1 cellular context compared by ENCODE assay signal in the genomic region with DNA sequence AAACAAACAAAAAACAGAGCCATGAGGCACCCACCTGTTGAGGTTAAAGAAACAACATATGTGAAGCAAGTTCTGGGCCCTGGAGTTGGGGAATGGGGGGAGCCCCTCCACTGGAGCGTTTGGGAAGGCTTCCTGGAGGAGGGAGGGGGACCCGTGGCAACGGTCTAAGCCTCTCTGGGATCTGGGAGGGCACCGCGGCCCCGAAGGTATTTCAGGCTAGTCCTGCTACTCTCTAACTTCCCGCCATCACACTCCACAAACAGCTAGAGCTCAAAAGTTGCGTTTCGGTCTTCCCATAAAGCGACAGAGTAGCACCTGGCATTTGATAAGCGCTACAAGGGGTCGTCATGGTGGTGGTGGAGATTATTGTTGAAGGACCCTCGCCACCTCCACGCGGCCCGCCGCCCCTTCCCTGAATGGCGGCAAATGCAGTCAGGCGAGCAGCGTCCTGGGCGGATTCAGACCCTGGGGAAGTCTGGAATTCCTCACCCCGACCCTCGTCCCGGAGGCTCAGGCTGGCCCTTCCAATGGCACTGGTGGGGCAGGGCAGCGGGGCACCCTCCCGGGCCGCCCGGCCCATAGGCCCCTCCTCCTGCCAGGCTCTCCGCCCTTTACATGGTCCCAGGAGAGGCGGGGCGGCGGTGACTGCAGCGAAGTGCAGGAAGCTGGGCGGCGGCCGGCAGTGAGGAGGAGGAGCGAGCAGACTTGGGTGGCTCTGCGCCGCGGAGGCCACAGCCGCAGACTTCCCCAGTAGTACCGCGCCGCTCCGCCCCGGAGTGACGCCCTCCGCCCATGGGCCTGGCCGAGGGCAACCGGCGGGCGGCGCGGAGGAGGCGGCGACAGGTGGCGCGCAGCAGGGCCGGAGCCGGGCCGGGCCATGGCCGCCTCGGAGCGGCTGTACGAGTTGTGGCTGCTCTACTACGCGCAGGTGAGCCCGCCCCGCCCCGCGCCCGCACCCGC.
TF ChIP-seq lines count a peak whose summit lies in the region.

A gene with protein sequence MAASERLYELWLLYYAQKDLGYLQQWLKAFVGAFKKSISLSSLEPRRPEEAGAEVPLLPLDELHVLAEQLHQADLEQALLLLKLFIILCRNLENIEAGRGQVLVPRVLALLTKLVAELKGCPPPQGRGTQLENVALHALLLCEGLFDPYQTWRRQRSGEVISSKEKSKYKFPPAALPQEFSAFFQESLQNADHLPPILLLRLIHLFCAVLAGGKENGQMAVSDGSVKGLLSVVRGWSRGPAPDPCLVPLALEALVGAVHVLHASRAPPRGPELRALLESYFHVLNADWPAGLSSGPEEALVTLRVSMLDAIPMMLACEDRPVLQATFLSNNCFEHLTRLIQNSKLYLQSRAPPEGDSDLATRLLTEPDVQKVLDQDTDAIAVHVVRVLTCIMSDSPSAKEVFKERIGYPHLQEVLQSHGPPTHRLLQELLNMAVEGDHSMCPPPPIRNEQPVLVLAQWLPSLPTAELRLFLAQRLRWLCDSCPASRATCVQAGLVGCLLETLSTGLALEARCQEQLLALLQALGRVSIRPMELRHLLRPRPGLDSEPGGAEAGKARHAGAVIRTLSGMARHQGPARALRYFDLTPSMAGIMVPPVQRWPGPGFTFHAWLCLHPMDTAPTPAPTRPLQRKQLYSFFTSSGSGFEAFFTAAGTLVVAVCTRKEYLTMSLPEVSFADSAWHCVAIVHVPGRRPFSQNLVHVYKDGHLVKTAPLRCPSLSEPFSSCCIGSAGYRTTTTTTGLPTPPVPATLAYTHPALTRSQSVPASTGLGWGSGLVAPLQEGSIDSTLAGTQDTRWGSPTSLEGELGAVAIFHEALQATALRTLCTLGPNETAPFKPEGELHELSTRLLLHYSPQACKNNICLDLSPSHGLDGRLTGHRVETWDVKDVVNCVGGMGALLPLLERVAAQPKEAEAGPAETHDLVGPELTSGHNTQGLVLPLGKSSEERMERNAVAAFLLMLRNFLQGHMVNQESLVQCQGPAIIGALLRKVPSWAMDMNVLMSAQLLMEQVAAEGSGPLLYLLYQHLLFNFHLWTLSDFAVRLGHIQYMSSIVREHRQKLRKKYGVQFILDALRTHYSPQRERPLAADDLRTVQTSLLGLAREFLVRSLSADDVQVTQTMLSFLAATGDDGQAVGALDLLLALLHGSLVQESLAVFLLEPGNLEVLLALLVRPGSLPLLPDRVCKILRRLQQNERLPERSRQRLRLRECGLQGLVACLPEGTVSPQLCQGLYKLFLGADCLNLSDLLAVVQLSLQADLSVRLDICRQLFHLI (N-terminal part only) (plus strand): TSS at position 682 of the 960 bp plus-strand sequence. CDS start 196 bp downstream, at position 878.

TF ChIP-seq in HepG2, 621 proteins besides CTCF, POLR2A, EP300 and RAD21 (continued from another document and continues in another):
- peak; percentile 53 for TF ChIP-seq NCOA2 (CRISPR knock-in tag; IDR thresholded peaks at IDR 0.05)
- no peak for TF ChIP-seq SATB2 (CRISPR knock-in tag; IDR thresholded peaks at IDR 0.05)
- no peak for TF ChIP-seq PCBP2 (optimal IDR thresholded peaks at IDR 0.05; ENCODE audit: low read depth, low read length, poor library complexity, severe bottlenecking)
- TF ChIP-seq, protein P1, sequence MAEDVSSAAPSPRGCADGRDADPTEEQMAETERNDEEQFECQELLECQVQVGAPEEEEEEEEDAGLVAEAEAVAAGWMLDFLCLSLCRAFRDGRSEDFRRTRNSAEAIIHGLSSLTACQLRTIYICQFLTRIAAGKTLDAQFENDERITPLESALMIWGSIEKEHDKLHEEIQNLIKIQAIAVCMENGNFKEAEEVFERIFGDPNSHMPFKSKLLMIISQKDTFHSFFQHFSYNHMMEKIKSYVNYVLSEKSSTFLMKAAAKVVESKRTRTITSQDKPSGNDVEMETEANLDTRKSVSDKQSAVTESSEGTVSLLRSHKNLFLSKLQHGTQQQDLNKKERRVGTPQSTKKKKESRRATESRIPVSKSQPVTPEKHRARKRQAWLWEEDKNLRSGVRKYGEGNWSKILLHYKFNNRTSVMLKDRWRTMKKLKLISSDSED (CRISPR knock-in tag; IDR thresholded peaks at IDR 0.05): no peak
- no peak for TF ChIP-seq ZNF713 (CRISPR knock-in tag; IDR thresholded peaks at IDR 0.05)
- no peak for TF ChIP-seq CC2D1A (CRISPR knock-in tag; IDR thresholded peaks at IDR 0.05)
- TF ChIP-seq BORCS8-MEF2B (CRISPR knock-in tag; IDR thresholded peaks at IDR 0.05): peak; percentile 79
- no peak for TF ChIP-seq CEBPG (CRISPR knock-in tag; IDR thresholded peaks at IDR 0.05)
- TF ChIP-seq, protein P2, sequence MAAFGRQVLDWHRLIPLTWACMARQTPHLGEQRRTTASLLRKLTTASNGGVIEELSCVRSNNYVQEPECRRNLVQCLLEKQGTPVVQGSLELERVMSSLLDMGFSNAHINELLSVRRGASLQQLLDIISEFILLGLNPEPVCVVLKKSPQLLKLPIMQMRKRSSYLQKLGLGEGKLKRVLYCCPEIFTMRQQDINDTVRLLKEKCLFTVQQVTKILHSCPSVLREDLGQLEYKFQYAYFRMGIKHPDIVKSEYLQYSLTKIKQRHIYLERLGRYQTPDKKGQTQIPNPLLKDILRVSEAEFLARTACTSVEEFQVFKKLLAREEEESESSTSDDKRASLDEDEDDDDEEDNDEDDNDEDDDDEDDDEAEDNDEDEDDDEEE (CRISPR knock-in tag; IDR thresholded peaks at IDR 0.05): peak; percentile 81; the same call in 1 of the 2 replicates
- no peak for TF ChIP-seq ZNF20 (CRISPR knock-in tag; IDR thresholded peaks at IDR 0.05)
- TF ChIP-seq U2AF1 (optimal IDR thresholded peaks at IDR 0.05; ENCODE audit: low read depth, low read length): peak; percentile 10
- TF ChIP-seq, protein P3, sequence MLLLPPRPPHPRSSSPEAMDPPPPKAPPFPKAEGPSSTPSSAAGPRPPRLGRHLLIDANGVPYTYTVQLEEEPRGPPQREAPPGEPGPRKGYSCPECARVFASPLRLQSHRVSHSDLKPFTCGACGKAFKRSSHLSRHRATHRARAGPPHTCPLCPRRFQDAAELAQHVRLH (CRISPR knock-in tag; IDR thresholded peaks at IDR 0.05; ENCODE audit: borderline replicate concordance, low read depth): peak; percentile 45; the same call in 1 of the 2 replicates
- no peak for TF ChIP-seq ZNF567 (CRISPR knock-in tag; IDR thresholded peaks at IDR 0.05; ENCODE audit: borderline replicate concordance)
- no peak for TF ChIP-seq NPAS2 (CRISPR knock-in tag; IDR thresholded peaks at IDR 0.05; ENCODE audit: borderline replicate concordance)
- no peak for TF ChIP-seq DNMT3B (CRISPR knock-in tag; conservative IDR thresholded peaks at IDR 0.05)
- TF ChIP-seq ZNF780A (CRISPR knock-in tag; IDR thresholded peaks at IDR 0.05): no peak
- TF ChIP-seq, protein P4, sequence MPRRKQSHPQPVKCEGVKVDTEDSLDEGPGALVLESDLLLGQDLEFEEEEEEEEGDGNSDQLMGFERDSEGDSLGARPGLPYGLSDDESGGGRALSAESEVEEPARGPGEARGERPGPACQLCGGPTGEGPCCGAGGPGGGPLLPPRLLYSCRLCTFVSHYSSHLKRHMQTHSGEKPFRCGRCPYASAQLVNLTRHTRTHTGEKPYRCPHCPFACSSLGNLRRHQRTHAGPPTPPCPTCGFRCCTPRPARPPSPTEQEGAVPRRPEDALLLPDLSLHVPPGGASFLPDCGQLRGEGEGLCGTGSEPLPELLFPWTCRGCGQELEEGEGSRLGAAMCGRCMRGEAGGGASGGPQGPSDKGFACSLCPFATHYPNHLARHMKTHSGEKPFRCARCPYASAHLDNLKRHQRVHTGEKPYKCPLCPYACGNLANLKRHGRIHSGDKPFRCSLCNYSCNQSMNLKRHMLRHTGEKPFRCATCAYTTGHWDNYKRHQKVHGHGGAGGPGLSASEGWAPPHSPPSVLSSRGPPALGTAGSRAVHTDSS (CRISPR knock-in tag; conservative IDR thresholded peaks at IDR 0.05): no peak
- no peak for TF ChIP-seq ZNF274 (CRISPR knock-in tag; IDR thresholded peaks at IDR 0.05)
- TF ChIP-seq, protein P5, sequence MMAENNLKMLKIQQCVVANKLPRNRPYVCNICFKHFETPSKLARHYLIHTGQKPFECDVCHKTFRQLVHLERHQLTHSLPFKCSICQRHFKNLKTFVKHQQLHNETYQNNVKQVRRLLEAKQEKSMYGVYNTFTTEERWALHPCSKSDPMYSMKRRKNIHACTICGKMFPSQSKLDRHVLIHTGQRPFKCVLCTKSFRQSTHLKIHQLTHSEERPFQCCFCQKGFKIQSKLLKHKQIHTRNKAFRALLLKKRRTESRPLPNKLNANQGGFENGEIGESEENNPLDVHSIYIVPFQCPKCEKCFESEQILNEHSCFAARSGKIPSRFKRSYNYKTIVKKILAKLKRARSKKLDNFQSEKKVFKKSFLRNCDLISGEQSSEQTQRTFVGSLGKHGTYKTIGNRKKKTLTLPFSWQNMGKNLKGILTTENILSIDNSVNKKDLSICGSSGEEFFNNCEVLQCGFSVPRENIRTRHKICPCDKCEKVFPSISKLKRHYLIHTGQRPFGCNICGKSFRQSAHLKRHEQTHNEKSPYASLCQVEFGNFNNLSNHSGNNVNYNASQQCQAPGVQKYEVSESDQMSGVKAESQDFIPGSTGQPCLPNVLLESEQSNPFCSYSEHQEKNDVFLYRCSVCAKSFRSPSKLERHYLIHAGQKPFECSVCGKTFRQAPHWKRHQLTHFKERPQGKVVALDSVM (CRISPR knock-in tag; IDR thresholded peaks at IDR 0.05): no peak; the same call in none of the 2 replicates
- TF ChIP-seq ZNF709 (CRISPR knock-in tag; IDR thresholded peaks at IDR 0.05): no peak; the same call in 1 of the 2 replicates
- TF ChIP-seq ZNF720 (CRISPR knock-in tag; IDR thresholded peaks at IDR 0.05): no peak
- TF ChIP-seq ZNF24 (IDR thresholded peaks at IDR 0.05): no peak
- TF ChIP-seq ZNF354B (CRISPR knock-in tag; IDR thresholded peaks at IDR 0.05): no peak
- no peak for TF ChIP-seq NCOA1 (CRISPR knock-in tag; IDR thresholded peaks at IDR 0.05)
- no peak for TF ChIP-seq ZNF530 (CRISPR knock-in tag; IDR thresholded peaks at IDR 0.05; ENCODE audit: low read depth)
- no peak for TF ChIP-seq PRMT3 (CRISPR knock-in tag; IDR thresholded peaks at IDR 0.05; ENCODE audit: borderline replicate concordance, low read depth)
- peak; percentile 48; the same call in 1 of the 2 replicates for TF ChIP-seq ZNF263 (CRISPR knock-in tag; IDR thresholded peaks at IDR 0.05)
- TF ChIP-seq, protein P6, sequence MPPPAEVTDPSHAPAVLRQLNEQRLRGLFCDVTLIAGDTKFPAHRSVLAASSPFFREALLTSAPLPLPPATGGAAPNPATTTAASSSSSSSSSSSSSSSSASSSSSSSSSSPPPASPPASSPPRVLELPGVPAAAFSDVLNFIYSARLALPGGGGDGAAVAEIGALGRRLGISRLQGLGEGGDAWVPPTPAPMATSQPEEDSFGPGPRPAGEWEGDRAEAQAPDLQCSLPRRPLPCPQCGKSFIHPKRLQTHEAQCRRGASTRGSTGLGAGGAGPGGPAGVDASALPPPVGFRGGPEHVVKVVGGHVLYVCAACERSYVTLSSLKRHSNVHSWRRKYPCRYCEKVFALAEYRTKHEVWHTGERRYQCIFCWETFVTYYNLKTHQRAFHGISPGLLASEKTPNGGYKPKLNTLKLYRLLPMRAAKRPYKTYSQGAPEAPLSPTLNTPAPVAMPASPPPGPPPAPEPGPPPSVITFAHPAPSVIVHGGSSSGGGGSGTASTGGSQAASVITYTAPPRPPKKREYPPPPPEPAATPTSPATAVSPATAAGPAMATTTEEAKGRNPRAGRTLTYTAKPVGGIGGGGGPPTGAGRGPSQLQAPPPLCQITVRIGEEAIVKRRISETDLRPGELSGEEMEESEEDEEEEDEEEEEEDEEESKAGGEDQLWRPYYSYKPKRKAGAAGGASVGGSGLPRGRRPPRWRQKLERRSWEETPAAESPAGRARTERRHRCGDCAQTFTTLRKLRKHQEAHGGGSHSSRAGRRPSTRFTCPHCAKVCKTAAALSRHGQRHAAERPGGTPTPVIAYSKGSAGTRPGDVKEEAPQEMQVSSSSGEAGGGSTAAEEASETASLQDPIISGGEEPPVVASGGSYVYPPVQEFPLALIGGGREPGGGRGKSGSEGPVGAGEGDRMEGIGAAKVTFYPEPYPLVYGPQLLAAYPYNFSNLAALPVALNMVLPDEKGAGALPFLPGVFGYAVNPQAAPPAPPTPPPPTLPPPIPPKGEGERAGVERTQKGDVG (CRISPR knock-in tag; IDR thresholded peaks at IDR 0.05; ENCODE audit: borderline replicate concordance): no peak
- TF ChIP-seq ZNF496 (CRISPR knock-in tag; IDR thresholded peaks at IDR 0.05; ENCODE audit: insufficient replicate concordance): no peak
- TF ChIP-seq, protein P7, sequence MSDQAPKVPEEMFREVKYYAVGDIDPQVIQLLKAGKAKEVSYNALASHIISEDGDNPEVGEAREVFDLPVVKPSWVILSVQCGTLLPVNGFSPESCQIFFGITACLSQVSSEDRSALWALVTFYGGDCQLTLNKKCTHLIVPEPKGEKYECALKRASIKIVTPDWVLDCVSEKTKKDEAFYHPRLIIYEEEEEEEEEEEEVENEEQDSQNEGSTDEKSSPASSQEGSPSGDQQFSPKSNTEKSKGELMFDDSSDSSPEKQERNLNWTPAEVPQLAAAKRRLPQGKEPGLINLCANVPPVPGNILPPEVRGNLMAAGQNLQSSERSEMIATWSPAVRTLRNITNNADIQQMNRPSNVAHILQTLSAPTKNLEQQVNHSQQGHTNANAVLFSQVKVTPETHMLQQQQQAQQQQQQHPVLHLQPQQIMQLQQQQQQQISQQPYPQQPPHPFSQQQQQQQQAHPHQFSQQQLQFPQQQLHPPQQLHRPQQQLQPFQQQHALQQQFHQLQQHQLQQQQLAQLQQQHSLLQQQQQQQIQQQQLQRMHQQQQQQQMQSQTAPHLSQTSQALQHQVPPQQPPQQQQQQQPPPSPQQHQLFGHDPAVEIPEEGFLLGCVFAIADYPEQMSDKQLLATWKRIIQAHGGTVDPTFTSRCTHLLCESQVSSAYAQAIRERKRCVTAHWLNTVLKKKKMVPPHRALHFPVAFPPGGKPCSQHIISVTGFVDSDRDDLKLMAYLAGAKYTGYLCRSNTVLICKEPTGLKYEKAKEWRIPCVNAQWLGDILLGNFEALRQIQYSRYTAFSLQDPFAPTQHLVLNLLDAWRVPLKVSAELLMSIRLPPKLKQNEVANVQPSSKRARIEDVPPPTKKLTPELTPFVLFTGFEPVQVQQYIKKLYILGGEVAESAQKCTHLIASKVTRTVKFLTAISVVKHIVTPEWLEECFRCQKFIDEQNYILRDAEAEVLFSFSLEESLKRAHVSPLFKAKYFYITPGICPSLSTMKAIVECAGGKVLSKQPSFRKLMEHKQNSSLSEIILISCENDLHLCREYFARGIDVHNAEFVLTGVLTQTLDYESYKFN (CRISPR knock-in tag; conservative IDR thresholded peaks at IDR 0.05): peak; percentile 27; the same call in 1 of the 2 replicates
- TF ChIP-seq ZNF546 (CRISPR knock-in tag; conservative IDR thresholded peaks at IDR 0.05): 0 out of 2 replicates have a peak, but pooled peaks have one; percentile 64
- TF ChIP-seq ATF1 (CRISPR knock-in tag; IDR thresholded peaks at IDR 0.05): no peak
- 0 out of 2 replicates have a peak, but pooled peaks have one; percentile 24 for TF ChIP-seq ZNF143 (CRISPR knock-in tag; IDR thresholded peaks at IDR 0.05)
- TF ChIP-seq IRF2 (CRISPR knock-in tag; IDR thresholded peaks at IDR 0.05): no peak
